In the genomic region with DNA sequence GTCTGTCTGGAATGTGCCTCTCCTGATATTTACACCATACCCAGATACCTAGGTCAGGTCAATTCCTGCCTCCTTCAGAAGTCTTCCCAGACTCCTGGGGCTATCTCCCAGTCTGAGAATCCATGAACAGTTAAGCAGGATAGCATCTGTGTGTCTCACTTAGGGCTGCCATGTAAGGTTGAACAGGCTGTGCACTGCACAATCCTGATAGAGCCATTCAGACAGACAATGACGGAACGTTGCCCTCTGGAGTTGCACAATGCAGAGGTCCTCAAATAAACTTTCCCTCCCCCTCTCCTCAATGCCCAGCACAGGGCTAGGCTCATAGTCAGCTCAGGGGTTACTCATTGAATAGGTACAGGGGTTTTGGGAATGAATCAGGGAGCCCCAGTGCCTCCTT, we compare ENCODE assay signal across 21 cellular contexts.
"Had no signal": no experiment of that assay in that cellular context is flagged by ENCODE, and none has a peak within 500 bp of the region (broad histone marks: within the 10 kb centered on the region; RNA-seq: fewer than 3 reads in every experiment).

No MANE protein-coding gene starts in this region.

- H3K4me1 ChIP-seq: prostate gland, right lobe of liver, transverse colon had no signal

- H3K27ac ChIP-seq: epithelial cell of prostate, left lung, prostate gland, right lobe of liver, suprapubic skin, transverse colon, vagina had no signal

- H3K27me3 ChIP-seq: vagina had no signal

- DNase-seq: activated CD4-positive, alpha-beta memory T cell treated with anti-CD3 and anti-CD28 coated beads for 36 hours; activated CD4-positive, alpha-beta T cell treated with anti-CD3 and anti-CD28 coated beads for 36 hours; activated naive CD8-positive, alpha-beta T cell treated with anti-CD3 and anti-CD28 coated beads for 36 hours; activated T-cell treated with anti-CD3 and anti-CD28 coated beads for 4 hours; amniotic stem cell; central memory CD4-positive, alpha-beta T cell; endodermal cell; foreskin melanocyte; left lung; nephron progenitor cell; right lobe of liver; small intestine; stimulated activated CD4-positive, alpha-beta T cell treated with anti-CD3 and anti-CD28 coated beads, Interleukin-15, amount 100 ng/mL, for 24 hours; stimulated activated CD4-positive, alpha-beta T cell treated with anti-CD3 and anti-CD28 coated beads, Interleukin-2, amount 100 ng/mL, for 48 hours; transverse colon had no signal

- H3K36me3 ChIP-seq: left lung, prostate gland, right lobe of liver, suprapubic skin, transverse colon, vagina had no signal

- FAIRE-seq: colon, keratinocyte, small intestine had no signal

- H3K4me3 ChIP-seq: left lung, prostate gland, right lobe of liver, suprapubic skin, transverse colon, vagina had no signal

- H3K9me3 ChIP-seq: left lung, prostate gland, right lobe of liver, suprapubic skin, transverse colon, vagina had no signal
